20 cellular contexts compared by ENCODE assay signal in the genomic region with DNA sequence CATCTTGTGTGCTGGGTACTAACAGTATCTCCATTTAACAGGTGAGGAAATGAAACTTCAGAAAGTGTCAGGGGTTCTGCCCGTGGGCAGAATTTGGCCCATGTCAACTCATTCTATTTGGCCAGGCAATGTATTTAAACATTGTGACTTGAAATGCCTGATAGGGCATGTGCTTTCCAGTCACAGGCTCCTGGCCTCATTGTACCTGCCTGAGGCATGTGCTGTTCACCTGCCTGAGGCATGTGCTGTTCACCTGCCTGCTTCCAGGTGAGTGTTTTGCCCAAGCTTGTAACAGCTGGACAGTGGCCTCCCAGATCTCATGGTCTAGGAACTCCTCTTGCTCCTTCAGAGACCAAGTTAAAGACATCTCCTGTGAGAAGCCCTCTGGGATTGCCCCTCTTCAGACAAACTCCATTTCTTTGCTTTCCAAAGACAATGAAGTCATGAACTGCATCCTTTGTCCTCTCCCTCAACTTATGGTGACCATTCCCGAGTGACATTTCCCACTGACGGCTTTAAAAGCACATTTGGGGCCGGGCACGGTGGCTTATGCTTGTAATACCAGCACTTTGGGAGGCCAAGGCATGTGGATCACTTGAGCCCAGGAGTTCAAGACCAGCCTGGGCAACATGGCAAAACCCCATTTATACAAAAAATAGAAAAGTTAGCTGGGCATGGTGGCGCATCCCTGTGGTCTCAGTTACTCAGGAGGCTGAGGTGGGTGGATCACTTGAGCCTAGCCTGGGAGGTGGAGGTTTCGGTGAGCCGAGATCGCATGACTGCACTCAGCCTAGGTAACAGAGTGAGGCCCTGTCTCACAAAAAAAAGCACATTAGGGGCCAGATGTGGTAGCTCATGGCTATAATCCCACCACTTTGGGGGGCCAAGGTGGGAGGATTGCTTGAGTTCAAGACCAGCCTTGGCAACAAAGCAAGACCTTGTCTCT. TPM values are rescaled to one million over a fixed set of nuclear protein-coding genes. Genes with fewer than 3 reads are reported as not detected.
A peak's percentile ranks its signal among the peaks of the same experiment; 100 is the strongest.
DNase-seq lines count a peak whose midpoint lies in the region; ATAC-seq and TF ChIP-seq lines count a peak whose summit lies in the region.
"Had no signal": no experiment of that assay in that cellular context is flagged by ENCODE, and none has a peak within 500 bp of the region (broad histone marks: within the 10 kb centered on the region; RNA-seq: fewer than 3 reads in every experiment).

No MANE protein-coding gene starts in this region.

- H3K27ac Mint-ChIP-seq in activated CD8-positive, alpha-beta memory T cell treated with anti-CD3 and anti-CD28 coated beads, Interleukin-2, amount 10 ng/mL, durations not matched to agents 7 days and 5 days, result peak overlapping the region; percentile 98
- peak overlapping the region; percentile 53 to 68 for H3K27ac Mint-ChIP-seq in effector memory CD8-positive, alpha-beta T cell
- peak overlapping the region; percentile 85 for H3K27ac Mint-ChIP-seq in stimulated activated memory B cell treated with anti-CD40 and anti-IgM and Interleukin-4, amounts not matched to agents 10 μg/mL and 1 μg/mL and 100 μg/mL, for 72 hours
- no peak overlapping the region for H3K27ac Mint-ChIP-seq in H9

- H3K79me1 ChIP-seq in H9 (ENCODE audit: insufficient read depth, low read depth, low read length, poor library complexity, severe bottlenecking), result no peaks in the 10 kb centered on the region

- H3K4me3 Mint-ChIP-seq in activated CD8-positive, alpha-beta memory T cell treated with anti-CD3 and anti-CD28 coated beads, Interleukin-2, amount 10 ng/mL, durations not matched to agents 7 days and 5 days, result no peak overlapping the region
- H3K4me3 Mint-ChIP-seq in effector memory CD8-positive, alpha-beta T cell, result no peak overlapping the region
- no peak overlapping the region for H3K4me3 Mint-ChIP-seq in stimulated activated memory B cell treated with anti-CD40 and anti-IgM and Interleukin-4, amounts not matched to agents 10 μg/mL and 1 μg/mL and 100 μg/mL, for 72 hours
- H3K4me3 Mint-ChIP-seq in H9, result no peak overlapping the region
- H3K4me3 Mint-ChIP-seq: CD14-positive monocyte had no signal

- no peaks in the 10 kb centered on the region for H3K27me3 Mint-ChIP-seq in activated CD8-positive, alpha-beta memory T cell treated with anti-CD3 and anti-CD28 coated beads, Interleukin-2, amount 10 ng/mL, durations not matched to agents 7 days and 5 days
- no peaks in the 10 kb centered on the region for H3K27me3 Mint-ChIP-seq in effector memory CD8-positive, alpha-beta T cell
- no peaks in the 10 kb centered on the region for H3K27me3 Mint-ChIP-seq in stimulated activated memory B cell treated with anti-CD40 and anti-IgM and Interleukin-4, amounts not matched to agents 10 μg/mL and 1 μg/mL and 100 μg/mL, for 72 hours
- no peaks in the 10 kb centered on the region for H3K27me3 Mint-ChIP-seq in H9 (ENCODE audit: low read depth)

- H4K91ac ChIP-seq in H9 (ENCODE audit: insufficient read length, low read depth, low read length), result no peak overlapping the region

- no peak overlapping the region for H2AK5ac ChIP-seq in H9 (ENCODE audit: insufficient read length, low read length)

- H2AFZ ChIP-seq in H9 (ENCODE audit: low read length), result no peak overlapping the region
- H2AFZ ChIP-seq: GM23248 had no signal

- no peaks in the 10 kb centered on the region for H4K20me1 ChIP-seq in H9 (ENCODE audit: control insufficient read depth, insufficient read depth, insufficient read length)

- H3K36me3 Mint-ChIP-seq in activated CD8-positive, alpha-beta memory T cell treated with anti-CD3 and anti-CD28 coated beads, Interleukin-2, amount 10 ng/mL, durations not matched to agents 7 days and 5 days, result peaks cover 17% of the 10 kb centered on the region
- H3K36me3 Mint-ChIP-seq in effector memory CD8-positive, alpha-beta T cell (ENCODE audit: insufficient read depth), result peaks cover 4% of the 10 kb centered on the region
- H3K36me3 Mint-ChIP-seq in stimulated activated memory B cell treated with anti-CD40 and anti-IgM and Interleukin-4, amounts not matched to agents 10 μg/mL and 1 μg/mL and 100 μg/mL, for 72 hours, result peaks cover 45% of the 10 kb centered on the region
- peaks cover 0 to 4% (median 0%) of the 10 kb centered on the region in 3 experiments; a peak in 2 of 7 replicates for H3K36me3 Mint-ChIP-seq in H9 (ENCODE audit: insufficient read depth in 1 of 3, low read depth in 3 of 3)

- H3K4me1 ChIP-seq in H9 (ENCODE audit: insufficient read depth, low read length), result no peaks in the 10 kb centered on the region

- no peak overlapping the region for H3T11ph ChIP-seq in H9 (ENCODE audit: low read length)

- no peak overlapping the region for H2BK120ac ChIP-seq in H9 (ENCODE audit: low read depth, low read length, poor library complexity, severe bottlenecking)

- WGBS in H9 (ENCODE audit: extremely low coverage, insufficient read length, low lambda C conversion rate), result no CpG with 5 or more reads among the region's 9 CpGs

- H4K5ac ChIP-seq in H9 (ENCODE audit: insufficient read length, low read depth, low read length), result no peak overlapping the region

- H3K4ac ChIP-seq in H9 (ENCODE audit: low read depth, low read length), result no peak overlapping the region

- H2BK12ac ChIP-seq in H9 (ENCODE audit: insufficient read length, low read depth, low read length), result no peak overlapping the region

- H3K23me2 ChIP-seq in H9 (ENCODE audit: insufficient read length, low read depth, low read length, poor library complexity, severe bottlenecking), result no peaks in the 10 kb centered on the region

- H2BK5ac ChIP-seq in H9 (ENCODE audit: insufficient read length, low read length), result no peak overlapping the region

- no peak overlapping the region for H3K18ac ChIP-seq in H9 (ENCODE audit: insufficient read length, low read depth, low read length)

- H3K4me1 Mint-ChIP-seq in activated CD8-positive, alpha-beta memory T cell treated with anti-CD3 and anti-CD28 coated beads, Interleukin-2, amount 10 ng/mL, durations not matched to agents 7 days and 5 days, result peaks cover 78% of the 10 kb centered on the region
- peaks cover 7 to 18% of the 10 kb centered on the region in 2 donors for H3K4me1 Mint-ChIP-seq in effector memory CD8-positive, alpha-beta T cell (ENCODE audit: low read depth in 2 of 2)
- H3K4me1 Mint-ChIP-seq in stimulated activated memory B cell treated with anti-CD40 and anti-IgM and Interleukin-4, amounts not matched to agents 10 μg/mL and 1 μg/mL and 100 μg/mL, for 72 hours, result peaks cover 46% of the 10 kb centered on the region
- H3K4me1 Mint-ChIP-seq in H9, result peaks cover 4 to 7% of the 10 kb centered on the region in 2 experiments; a peak in 3 of 4 replicates

- H2BK20ac ChIP-seq in H9 (ENCODE audit: low read depth, low read length, poor library complexity, severe bottlenecking), result no peak overlapping the region

- ATAC-seq in activated CD8-positive, alpha-beta memory T cell treated with anti-CD3 and anti-CD28 coated beads, Interleukin-2, amount 10 ng/mL, durations not matched to agents 7 days and 5 days, result no peak
- ATAC-seq in effector memory CD8-positive, alpha-beta T cell (replicated peaks), result no peak
- peak; percentile 9 for ATAC-seq in stimulated activated memory B cell treated with anti-CD40 and anti-IgM and Interleukin-4, amounts not matched to agents 10 μg/mL and 1 μg/mL and 100 μg/mL, for 72 hours
- ATAC-seq in HG03469 (IDR thresholded peaks at IDR 0.05; ENCODE audit: unreplicated experiment), result no peak

- H3K14ac ChIP-seq in H9 (ENCODE audit: insufficient read depth, low read length), result no peak overlapping the region

- no peak overlapping the region for H3K9ac ChIP-seq in H9 (ENCODE audit: extremely low read depth, insufficient read length, low read length)
- H3K9ac ChIP-seq: GM23248 had no signal

- H3K9me3 ChIP-seq in H9 (ENCODE audit: control insufficient read depth, low read depth, low read length), result no peaks in the 10 kb centered on the region
- H3K9me3 ChIP-seq: thyroid gland had no signal

- no peaks in the 10 kb centered on the region for H3K79me2 ChIP-seq in H9 (ENCODE audit: insufficient read depth, low read length)

- H3K56ac ChIP-seq in H9 (ENCODE audit: insufficient read length, low read depth, low read length), result no peak overlapping the region

- no peaks in the 10 kb centered on the region for H3K27me3 ChIP-seq in H9 (ENCODE audit: insufficient read depth, low read length)
- H3K27me3 ChIP-seq: brain microvascular endothelial cell, thyroid gland had no signal

- H3K9me3 Mint-ChIP-seq in activated CD8-positive, alpha-beta memory T cell treated with anti-CD3 and anti-CD28 coated beads, Interleukin-2, amount 10 ng/mL, durations not matched to agents 7 days and 5 days (ENCODE audit: low read depth), result no peaks in the 10 kb centered on the region
- H3K9me3 Mint-ChIP-seq in effector memory CD8-positive, alpha-beta T cell, result no peaks in the 10 kb centered on the region
- H3K9me3 Mint-ChIP-seq in stimulated activated memory B cell treated with anti-CD40 and anti-IgM and Interleukin-4, amounts not matched to agents 10 μg/mL and 1 μg/mL and 100 μg/mL, for 72 hours, result no peaks in the 10 kb centered on the region
- H3K9me3 Mint-ChIP-seq in H9, result no peaks in the 10 kb centered on the region
- H3K9me3 Mint-ChIP-seq: CD14-positive monocyte had no signal

- no peak overlapping the region for H4K8ac ChIP-seq in H9 (replicated peaks; ENCODE audit: insufficient read length, low read depth, low read length)

- no peak overlapping the region for H3K23ac ChIP-seq in H9 (ENCODE audit: insufficient read length, low read depth, low read length)

- no peak for DNase-seq in activated CD8-positive, alpha-beta memory T cell treated with anti-CD3 and anti-CD28 coated beads, Interleukin-2, amount 10 ng/mL, durations not matched to agents 7 days and 5 days
- DNase-seq in activated CD8-positive, alpha-beta memory T cell treated with anti-CD3 and anti-CD28 coated beads, Interleukin-2, amount 50 U/mL, for 4 hours, result no peak
- peak; percentile 50 for DNase-seq in RPMI8226
- DNase-seq in effector memory CD8-positive, alpha-beta T cell, result no peak
- no peak for DNase-seq in effector CD4-positive, alpha-beta T cell
- DNase-seq in H9, result no peak
- DNase-seq: activated gamma-delta T cell; brain microvascular endothelial cell; DMS79; effector CD8-positive, alpha-beta T cell; GM23248; mesendoderm; MV-4-11; NCI-H2081; NCI-H524; right cardiac atrium; thyroid gland had no signal

- H2BK15ac ChIP-seq in H9 (ENCODE audit: low read depth, low read length), result no peak overlapping the region

- no peak for TF ChIP-seq CTCF in H9 (conservative IDR thresholded peaks at IDR 0.05)

- H3K4me2 ChIP-seq in H9 (ENCODE audit: insufficient read depth, insufficient read length, low read length), result no peak overlapping the region

- CTCF ChIA-PET in activated CD8-positive, alpha-beta memory T cell treated with anti-CD3 and anti-CD28 coated beads, Interleukin-2, amount 10 ng/mL, durations not matched to agents 7 days and 5 days (lab: Charles Lee), result interaction anchor here (1.1 to 6.6 kb wide), 6 partner anchors 12 to 86 kb away, joined by 3 to 47 read pairs (median 11); a partner anchor contains a TSS

- no peak overlapping the region for H3K27ac ChIP-seq in H9 (ENCODE audit: insufficient read length, low read depth, low read length)
- H3K27ac ChIP-seq: brain microvascular endothelial cell, GM23248, thyroid gland had no signal

RNA-seq across cellular contexts. Expression of a gene that starts 48.7 kb away (rescaled TPM):
- total RNA-seq in activated CD8-positive, alpha-beta memory T cell treated with anti-CD3 and anti-CD28 coated beads, Interleukin-2, amount 10 ng/mL, durations not matched to agents 7 days and 5 days, result 10 to 100 TPM; 37.6 to 44.8 TPM
- 16.9 and 21.4 TPM in 2 replicates for total RNA-seq in H9 (2021)

Comparison
In these comparisons a context has a peak if more than half of its experiments do, and no peak if none do; other contexts are left out.
1. H3K27ac Mint-ChIP-seq: peak in activated CD8-positive, alpha-beta memory T cell treated with anti-CD3 and anti-CD28 coated beads, Interleukin-2, amount 10 ng/mL, durations not matched to agents 7 days and 5 days (single experiment), effector memory CD8-positive, alpha-beta T cell (2 of 2) and stimulated activated memory B cell treated with anti-CD40 and anti-IgM and Interleukin-4, amounts not matched to agents 10 μg/mL and 1 μg/mL and 100 μg/mL, for 72 hours (single experiment); none in H9 (0 of 3).